ENCODE assay signal across 9 cellular contexts in genomic region chr7:39353615-39354376, GRCh38.
DNase-seq lines count a peak whose midpoint lies in the region; ATAC-seq and TF ChIP-seq lines count a peak whose summit lies in the region.
"Had no signal": no experiment of that assay in that cellular context is flagged by ENCODE, and none has a peak within 500 bp of the region (broad histone marks: within the 10 kb centered on the region; RNA-seq: fewer than 3 reads in every experiment).

No MANE protein-coding gene starts in this region.

- H3K36me3 Mint-ChIP-seq in T-helper 2 cell treated with Interferon-gamma antibody and Interleukin-4, amounts not matched to agents 5 μg/mL and 100 μg/mL, for 36 hours (ENCODE audit: low read depth) = no peaks in the 10 kb centered on the region

- no peaks in the 10 kb centered on the region for H4K20me1 ChIP-seq in PC-3 (ENCODE audit: low read length)

- DNase-seq in HK-2 (ENCODE audit: unreplicated experiment) = peak; percentile 15
- DNase-seq in SK-N-DZ (ENCODE audit: low spot score) = peak; percentile 88
- peak; percentile 60 to 76 (median 74) for DNase-seq in right cardiac atrium
- peak; percentile 97 for DNase-seq in retinal pigment epithelial cell (ENCODE audit: low read depth)
- DNase-seq in PC-3 = no peak
- no peak for DNase-seq in gastrocnemius medialis
- no peak for DNase-seq in T-helper 2 cell treated with Interferon-gamma antibody and Interleukin-4, amounts not matched to agents 5 μg/mL and 100 μg/mL, for 36 hours (ENCODE audit: low spot score)

- H3K4me2 ChIP-seq in PC-3 (ENCODE audit: low read length) = no peak overlapping the region

- H3K4me1 Mint-ChIP-seq in T-helper 2 cell treated with Interferon-gamma antibody and Interleukin-4, amounts not matched to agents 5 μg/mL and 100 μg/mL, for 36 hours (ENCODE audit: low read depth) = peaks cover 2% of the 10 kb centered on the region

- no peak overlapping the region for H3K27ac Mint-ChIP-seq in T-helper 2 cell treated with Interferon-gamma antibody and Interleukin-4, amounts not matched to agents 5 μg/mL and 100 μg/mL, for 36 hours
- H3K27ac Mint-ChIP-seq: dendritic cell treated with granulocyte-macrophage colony-stimulating factor and Interleukin-4, amounts not matched to agents 40 ng/mL and 50 ng/mL, for 4 days had no signal

- no peaks in the 10 kb centered on the region for H3K79me2 ChIP-seq in PC-3 (ENCODE audit: low read length)

- CTCF ChIA-PET in PC-3 (lab: Charles Lee) = no interaction called here

- no peaks in the 10 kb centered on the region for H3K9me2 ChIP-seq in PC-3 (replicated peaks; ENCODE audit: low read length)

- no peaks in the 10 kb centered on the region for H3K9me3 Mint-ChIP-seq in T-helper 2 cell treated with Interferon-gamma antibody and Interleukin-4, amounts not matched to agents 5 μg/mL and 100 μg/mL, for 36 hours
- H3K9me3 Mint-ChIP-seq: dendritic cell treated with granulocyte-macrophage colony-stimulating factor and Interleukin-4, amounts not matched to agents 40 ng/mL and 50 ng/mL, for 4 days had no signal

- H3K9ac ChIP-seq in PC-3 (ENCODE audit: low read length) = no peak overlapping the region

- H3K9me3 ChIP-seq in right cardiac atrium (ENCODE audit: control insufficient read depth, low read length) (no peaks in the 10 kb centered on the region), PC-3 (ENCODE audit: low read length) (no peaks in the 10 kb centered on the region), gastrocnemius medialis (no peaks in the 10 kb centered on the region)

- TF ChIP-seq CTCF in retinal pigment epithelial cell (conservative IDR thresholded peaks at IDR 0.05; ENCODE audit: low read depth, low read length) = peak; percentile 26
- TF ChIP-seq CTCF in PC-3 (conservative IDR thresholded peaks at IDR 0.05; ENCODE audit: low read depth, low read length) = no peak
- no peak for TF ChIP-seq CTCF in gastrocnemius medialis (IDR thresholded peaks at IDR 0.05 in 4 of 5, conservative IDR thresholded peaks at IDR 0.05 in 1 of 5)

- POLR2A ChIA-PET in PC-3 (lab: Charles Lee; ENCODE audit: unreplicated experiment) = no interaction called here

- in situ Hi-C loops in gastrocnemius medialis (cut with MboI; ENCODE audit: low sequenced_read_pairs in 4 of 4) = no loop called here

- 20% methylated on average over 17 of the region's 17 CpGs for WGBS in right cardiac atrium

- no TSS peak for BruUV-seq in PC-3 (replicated peaks; lab: Mats Ljungman, UMichigan)

- peak; percentile 87 to 94 for ATAC-seq in right cardiac atrium
- ATAC-seq in PC-3 = no peak
- no peak for ATAC-seq in HG02623 (IDR thresholded peaks at IDR 0.05; ENCODE audit: unreplicated experiment)
- no peak for ATAC-seq in gastrocnemius medialis

- H3K4me3 ChIP-seq in right cardiac atrium (ENCODE audit: low read length) = no peak overlapping the region
- H3K4me3 ChIP-seq in retinal pigment epithelial cell (ENCODE audit: low read length) = no peak overlapping the region
- no peak overlapping the region for H3K4me3 ChIP-seq in PC-3 (ENCODE audit: low read length)
- H3K4me3 ChIP-seq in gastrocnemius medialis = no peak overlapping the region

- intact Hi-C loops in right cardiac atrium (cut with DNase I) = no loop called here
- intact Hi-C loops in PC-3 (cut with micrococcal nuclease) = no loop called here
- intact Hi-C loops in gastrocnemius medialis (cut with DNase I; ENCODE audit: low total_unique reads) = no loop called here

- H3K27me3 ChIP-seq in right cardiac atrium (ENCODE audit: control insufficient read depth, insufficient read depth) = no peaks in the 10 kb centered on the region
- H3K27me3 ChIP-seq in PC-3 (ENCODE audit: low read length) = peaks cover 36% of the 10 kb centered on the region
- no peaks in the 10 kb centered on the region for H3K27me3 ChIP-seq in gastrocnemius medialis

- H3F3A ChIP-seq in PC-3 (ENCODE audit: low read length, unreplicated experiment) = no peaks in the 10 kb centered on the region

- no peak overlapping the region for H2AFZ ChIP-seq in PC-3 (ENCODE audit: low read length)

- no peaks in the 10 kb centered on the region for H3K36me3 ChIP-seq in PC-3 (ENCODE audit: low read depth, low read length)
- H3K36me3 ChIP-seq in gastrocnemius medialis = no peaks in the 10 kb centered on the region

- TF ChIP-seq POLR2A in gastrocnemius medialis (IDR thresholded peaks at IDR 0.05) = no peak

- no peaks in the 10 kb centered on the region for H3K27me3 Mint-ChIP-seq in T-helper 2 cell treated with Interferon-gamma antibody and Interleukin-4, amounts not matched to agents 5 μg/mL and 100 μg/mL, for 36 hours (ENCODE audit: low read depth)
- H3K27me3 Mint-ChIP-seq: dendritic cell treated with granulocyte-macrophage colony-stimulating factor and Interleukin-4, amounts not matched to agents 40 ng/mL and 50 ng/mL, for 4 days had no signal

- no peak overlapping the region for H3K4me3 Mint-ChIP-seq in T-helper 2 cell treated with Interferon-gamma antibody and Interleukin-4, amounts not matched to agents 5 μg/mL and 100 μg/mL, for 36 hours
- H3K4me3 Mint-ChIP-seq: dendritic cell treated with granulocyte-macrophage colony-stimulating factor and Interleukin-4, amounts not matched to agents 40 ng/mL and 50 ng/mL, for 4 days had no signal

- peak overlapping the region; percentile 32 for H3K27ac ChIP-seq in right cardiac atrium (ENCODE audit: low read length)
- H3K27ac ChIP-seq in PC-3 (ENCODE audit: low read length) = no peak overlapping the region
- H3K27ac ChIP-seq in gastrocnemius medialis = no peak overlapping the region

- H3K4me1 ChIP-seq in right cardiac atrium (ENCODE audit: control insufficient read depth, insufficient read depth, low read length) (peaks cover 2% of the 10 kb centered on the region), PC-3 (ENCODE audit: insufficient read depth, low read length) (no peaks in the 10 kb centered on the region), gastrocnemius medialis (no peaks in the 10 kb centered on the region)

Comparison
In these comparisons a context has a peak if more than half of its experiments do, and no peak if none do; other contexts are left out.
1. DNase-seq: peak in HK-2 (single experiment), SK-N-DZ (single experiment), right cardiac atrium (3 of 3) and retinal pigment epithelial cell (single experiment); none in PC-3 (single experiment), gastrocnemius medialis (0 of 2) and T-helper 2 cell treated with Interferon-gamma antibody and Interleukin-4, amounts not matched to agents 5 μg/mL and 100 μg/mL, for 36 hours (single experiment).
2. ATAC-seq: peak in right cardiac atrium (2 of 2); none in PC-3 (single experiment), HG02623 (single experiment) and gastrocnemius medialis (0 of 2).